Comparison of ENCODE assay signal across 1 cellular context in the genomic region with DNA sequence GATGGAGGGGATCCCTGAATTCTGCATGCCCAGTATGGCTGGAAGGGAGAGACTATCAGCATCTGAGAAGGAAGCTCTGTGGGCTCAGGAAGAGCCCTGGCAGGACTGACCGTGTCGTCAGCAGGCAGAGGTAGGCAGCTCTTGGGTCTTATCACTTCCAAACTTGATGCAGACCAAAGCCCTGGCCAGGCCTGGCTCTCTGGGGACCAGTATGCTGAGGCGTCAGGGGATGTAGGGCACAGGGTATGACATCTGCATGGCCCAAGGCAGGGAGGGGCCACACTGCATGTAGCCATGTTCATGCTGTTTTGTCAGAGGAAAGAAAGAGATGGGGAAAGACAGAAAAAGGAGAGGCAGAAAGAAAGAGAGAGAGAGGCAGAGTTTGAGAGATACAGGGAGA.
TF ChIP-seq lines count a peak whose summit lies in the region.

No MANE protein-coding gene starts in this region.

TF ChIP-seq in K562, 482 proteins besides CTCF, POLR2A, EP300 and RAD21:
- TF ChIP-seq KDM1A (IDR thresholded peaks at IDR 0.05) (no peak), ZBTB26 (CRISPR knock-in tag; IDR thresholded peaks at IDR 0.05) (0 out of 2 replicates have a peak, but pooled peaks have one; percentile 11)
